6 cellular contexts compared by ENCODE assay signal in the genomic region with DNA sequence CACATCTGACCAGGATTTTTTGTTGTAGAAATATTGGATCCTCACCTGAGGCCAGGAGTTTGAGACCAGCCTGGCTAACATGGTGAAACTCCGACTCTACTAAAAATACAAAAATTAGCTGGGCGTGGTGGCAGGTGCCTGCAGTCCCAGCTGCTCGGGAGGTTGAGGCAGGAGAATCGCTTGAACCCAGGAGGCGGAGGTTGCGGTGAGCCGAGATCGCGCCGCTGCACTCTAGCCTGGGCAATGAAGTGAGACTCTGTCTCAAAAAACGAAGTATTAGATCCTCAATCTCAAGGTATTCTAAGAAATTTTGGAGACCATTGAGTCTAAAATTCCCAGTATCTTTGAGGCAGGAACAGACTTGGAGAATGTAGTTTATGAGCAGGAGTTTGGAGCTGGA. TPM values are rescaled to one million over a fixed set of nuclear protein-coding genes. Genes with fewer than 3 reads are reported as not detected.
"Had no signal": no experiment of that assay in that cellular context is flagged by ENCODE, and none has a peak within 500 bp of the region (broad histone marks: within the 10 kb centered on the region; RNA-seq: fewer than 3 reads in every experiment).

No MANE protein-coding gene starts in this region.

RNA-seq across cellular contexts. Expression of gene TRIM72, which starts 18.1 kb away (rescaled TPM):
- total RNA-seq: RPMI7951; T-helper 2 cell treated with Interferon-gamma antibody and Interleukin-4, amounts not matched to agents 100 ng/mL and 5 ng/mL, for 36 hours had no signal

RNA-seq across cellular contexts. Expression of gene PYDC1, which starts 21.1 kb away (rescaled TPM):
- total RNA-seq: activated CD4-positive, alpha-beta memory T cell treated with anti-CD3 and anti-CD28 coated beads, Interleukin-2, amount 10 ng/mL, durations not matched to agents 7 days and 5 days; OCI-LY7; Right ventricle myocardium inferior; RPMI7951; T-cell; T-helper 2 cell treated with Interferon-gamma antibody and Interleukin-4, amounts not matched to agents 100 ng/mL and 5 ng/mL, for 36 hours had no signal

RNA-seq across cellular contexts. Expression of gene PRSS36, which starts 46.0 kb away (rescaled TPM):
- total RNA-seq: OCI-LY7 had no signal
